Comparison of ENCODE assay signal across 2 cellular contexts in the genomic region with DNA sequence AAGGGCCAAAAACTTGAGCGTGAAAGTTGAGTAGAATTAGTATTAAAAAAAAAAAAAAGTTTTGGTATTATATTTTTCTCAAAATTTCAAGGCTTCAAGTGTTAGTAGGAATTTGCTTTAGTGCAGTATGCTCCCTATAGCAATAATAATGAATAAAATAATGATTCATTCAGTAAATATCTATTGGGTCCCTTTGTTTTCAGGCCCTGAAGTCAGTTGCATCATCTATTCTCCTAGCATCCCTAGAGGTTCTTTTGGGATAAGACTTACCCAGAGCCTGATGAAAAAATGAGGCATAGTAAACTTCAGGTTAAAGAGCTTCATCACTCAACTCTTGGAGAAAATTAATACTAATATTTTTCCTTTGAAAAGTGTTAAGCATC.
A peak's percentile ranks its signal among the peaks of the same experiment; 100 is the strongest.
TF ChIP-seq lines count a peak whose summit lies in the region.

No MANE protein-coding gene starts in this region.

TF ChIP-seq in SK-N-SH, 30 proteins besides CTCF, POLR2A, EP300 and RAD21 (continued from another document):
- TF ChIP-seq, protein P1, sequence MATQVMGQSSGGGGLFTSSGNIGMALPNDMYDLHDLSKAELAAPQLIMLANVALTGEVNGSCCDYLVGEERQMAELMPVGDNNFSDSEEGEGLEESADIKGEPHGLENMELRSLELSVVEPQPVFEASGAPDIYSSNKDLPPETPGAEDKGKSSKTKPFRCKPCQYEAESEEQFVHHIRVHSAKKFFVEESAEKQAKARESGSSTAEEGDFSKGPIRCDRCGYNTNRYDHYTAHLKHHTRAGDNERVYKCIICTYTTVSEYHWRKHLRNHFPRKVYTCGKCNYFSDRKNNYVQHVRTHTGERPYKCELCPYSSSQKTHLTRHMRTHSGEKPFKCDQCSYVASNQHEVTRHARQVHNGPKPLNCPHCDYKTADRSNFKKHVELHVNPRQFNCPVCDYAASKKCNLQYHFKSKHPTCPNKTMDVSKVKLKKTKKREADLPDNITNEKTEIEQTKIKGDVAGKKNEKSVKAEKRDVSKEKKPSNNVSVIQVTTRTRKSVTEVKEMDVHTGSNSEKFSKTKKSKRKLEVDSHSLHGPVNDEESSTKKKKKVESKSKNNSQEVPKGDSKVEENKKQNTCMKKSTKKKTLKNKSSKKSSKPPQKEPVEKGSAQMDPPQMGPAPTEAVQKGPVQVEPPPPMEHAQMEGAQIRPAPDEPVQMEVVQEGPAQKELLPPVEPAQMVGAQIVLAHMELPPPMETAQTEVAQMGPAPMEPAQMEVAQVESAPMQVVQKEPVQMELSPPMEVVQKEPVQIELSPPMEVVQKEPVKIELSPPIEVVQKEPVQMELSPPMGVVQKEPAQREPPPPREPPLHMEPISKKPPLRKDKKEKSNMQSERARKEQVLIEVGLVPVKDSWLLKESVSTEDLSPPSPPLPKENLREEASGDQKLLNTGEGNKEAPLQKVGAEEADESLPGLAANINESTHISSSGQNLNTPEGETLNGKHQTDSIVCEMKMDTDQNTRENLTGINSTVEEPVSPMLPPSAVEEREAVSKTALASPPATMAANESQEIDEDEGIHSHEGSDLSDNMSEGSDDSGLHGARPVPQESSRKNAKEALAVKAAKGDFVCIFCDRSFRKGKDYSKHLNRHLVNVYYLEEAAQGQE (IDR thresholded peaks at IDR 0.05; ENCODE audit: low read depth, low read length), result no peak
- 0 out of 2 replicates have a peak, but pooled peaks have one; percentile 49 for TF ChIP-seq FOSL2 (IDR thresholded peaks at IDR 0.05; ENCODE audit: borderline replicate concordance, low read depth)
- TF ChIP-seq SIN3A (IDR thresholded peaks at IDR 0.05; ENCODE audit: borderline replicate concordance, low read depth, low read length), result no peak
- no peak for TF ChIP-seq MAX (IDR thresholded peaks at IDR 0.05; ENCODE audit: low read depth)

TF ChIP-seq in SK-N-SH treated with all-trans-retinoic acid at 6 μM for 48 hours, 23 proteins besides CTCF, POLR2A, EP300 and RAD21 (continued from another document):
- TF ChIP-seq CREB5 (CRISPR knock-in tag; IDR thresholded peaks at IDR 0.05; ENCODE audit: low read depth) (no peak), RARB (CRISPR knock-in tag; IDR thresholded peaks at IDR 0.05) (no peak), ISL1 (CRISPR knock-in tag; IDR thresholded peaks at IDR 0.05) (no peak), TOX (CRISPR knock-in tag; IDR thresholded peaks at IDR 0.05; ENCODE audit: borderline replicate concordance) (no peak), POU6F1 (CRISPR knock-in tag; IDR thresholded peaks at IDR 0.05; ENCODE audit: borderline replicate concordance, low read depth) (no peak)
